In the genomic region with DNA sequence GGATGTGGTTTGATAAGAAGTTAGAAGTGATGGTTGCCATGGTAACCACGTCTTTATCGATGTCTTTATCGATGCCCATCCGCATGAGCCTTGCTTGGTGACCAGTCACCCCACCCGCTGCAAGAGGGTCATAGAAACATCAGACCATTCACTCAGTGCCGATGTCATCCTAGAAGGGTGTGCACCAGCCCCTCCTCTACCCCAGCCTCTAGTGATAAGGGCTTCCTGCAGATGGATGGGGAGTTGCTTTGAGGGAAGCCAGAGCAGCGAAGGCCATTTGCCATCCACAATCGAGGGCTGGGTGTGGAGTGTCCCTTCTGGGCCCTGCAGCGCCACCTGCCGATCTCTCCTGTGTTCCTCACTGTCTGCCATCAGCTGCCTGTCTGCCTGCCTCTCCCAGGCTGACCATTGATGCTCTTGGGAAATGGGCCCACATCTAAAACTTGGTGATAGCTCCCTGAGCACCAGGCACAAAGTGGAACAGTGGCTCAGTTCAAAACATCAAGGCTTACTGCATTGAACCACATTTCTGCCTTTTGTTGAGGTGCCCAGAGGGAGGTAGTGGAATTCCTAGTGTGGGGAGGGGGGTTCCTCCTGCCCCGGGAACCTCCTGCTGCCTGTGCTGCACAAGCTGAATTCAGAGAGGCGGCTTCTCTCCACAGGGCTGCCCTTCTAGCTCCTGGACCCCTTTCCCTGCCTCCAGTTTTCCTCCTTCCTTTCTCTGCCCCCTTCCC, we compare ENCODE assay signal across 8 cellular contexts. TPM values are rescaled to one million over a fixed set of nuclear protein-coding genes. Genes with fewer than 3 reads are reported as not detected.
DNase-seq lines count a peak whose midpoint lies in the region; ATAC-seq and TF ChIP-seq lines count a peak whose summit lies in the region.

No MANE protein-coding gene starts in this region.

- H3K36me3 ChIP-seq in cardiac muscle cell (no peaks in the 10 kb centered on the region), right atrium auricular region (no peaks in the 10 kb centered on the region), KMS-11 (ENCODE audit: insufficient read depth) (no peaks in the 10 kb centered on the region), psoas muscle (ENCODE audit: insufficient read depth in 1 of 2, low read depth in 1 of 2) (no peaks in the 10 kb centered on the region)

- no peak overlapping the region for H3K9ac ChIP-seq in KMS-11

- no peak overlapping the region for H2AFZ ChIP-seq in KMS-11 (ENCODE audit: low read depth)

- no peaks in the 10 kb centered on the region for H3K27me3 Mint-ChIP-seq in T-helper 2 cell treated with Interferon-gamma antibody and Interleukin-4, amounts not matched to agents 5 μg/mL and 100 μg/mL, for 36 hours (ENCODE audit: low read depth)

- no peaks in the 10 kb centered on the region for H3K36me3 Mint-ChIP-seq in T-helper 2 cell treated with Interferon-gamma antibody and Interleukin-4, amounts not matched to agents 5 μg/mL and 100 μg/mL, for 36 hours (ENCODE audit: low read depth)

- H3K4me2 ChIP-seq in KMS-11: no peak overlapping the region

- H3K79me2 ChIP-seq in KMS-11 (ENCODE audit: insufficient read depth, low read depth): no peaks in the 10 kb centered on the region

- no peaks in the 10 kb centered on the region for H3K9me3 Mint-ChIP-seq in T-helper 2 cell treated with Interferon-gamma antibody and Interleukin-4, amounts not matched to agents 5 μg/mL and 100 μg/mL, for 36 hours

- TF ChIP-seq CTCF in cardiac muscle cell (IDR thresholded peaks at IDR 0.05; ENCODE audit: low read depth, low read length) (peak; percentile 80), right atrium auricular region (IDR thresholded peaks at IDR 0.05) (peak in 1 of 2 donors; percentile 32), KMS-11 (conservative IDR thresholded peaks at IDR 0.05; ENCODE audit: low read depth, low read length) (peak; percentile 72), psoas muscle (IDR thresholded peaks at IDR 0.05) (no peak)

- H3K4me3 ChIP-seq in cardiac muscle cell (no peak overlapping the region), right atrium auricular region (no peak overlapping the region), KMS-11 (IDR thresholded peaks at IDR 0.05; ENCODE audit: insufficient read depth, low read depth, low read length) (no peak overlapping the region), psoas muscle (no peak overlapping the region)

- peaks cover 6% of the 10 kb centered on the region for H3K4me1 Mint-ChIP-seq in T-helper 2 cell treated with Interferon-gamma antibody and Interleukin-4, amounts not matched to agents 5 μg/mL and 100 μg/mL, for 36 hours (ENCODE audit: low read depth)

- no peak overlapping the region for H3K27ac Mint-ChIP-seq in T-helper 2 cell treated with Interferon-gamma antibody and Interleukin-4, amounts not matched to agents 5 μg/mL and 100 μg/mL, for 36 hours

- H3K27ac ChIP-seq in cardiac muscle cell (no peak overlapping the region), right atrium auricular region (no peak overlapping the region), KMS-11 (no peak overlapping the region), psoas muscle (no peak overlapping the region)

- DNase-seq in cardiac muscle cell (ENCODE audit: low read depth in 1 of 2, low spot score in 1 of 2) (peak; percentile 74 to 76), right atrium auricular region (ENCODE audit: low spot score) (no peak), fibroblast of gingiva (ENCODE audit: low read depth) (peak; percentile 14), psoas muscle (peak; percentile 27 to 61)
- peak; percentile 16 for DNase-seq in T-helper 2 cell treated with Interferon-gamma antibody and Interleukin-4, amounts not matched to agents 5 μg/mL and 100 μg/mL, for 36 hours (ENCODE audit: low spot score)

- WGBS in psoas muscle, 3 donors: 48 to 55% (median 55%) methylated on average over 12 of the region's 12 CpGs

- H3K4me1 ChIP-seq in cardiac muscle cell (ENCODE audit: low read depth) (no peaks in the 10 kb centered on the region), right atrium auricular region (no peaks in the 10 kb centered on the region), KMS-11 (ENCODE audit: low read depth, poor library complexity, severe bottlenecking) (no peaks in the 10 kb centered on the region), psoas muscle (no peaks in the 10 kb centered on the region)

- H3K9me3 ChIP-seq in cardiac muscle cell (ENCODE audit: low read depth): no peaks in the 10 kb centered on the region
- H3K9me3 ChIP-seq in right atrium auricular region: no peaks in the 10 kb centered on the region
- H3K9me3 ChIP-seq in psoas muscle: no peaks in the 10 kb centered on the region

- H3K4me3 Mint-ChIP-seq in T-helper 2 cell treated with Interferon-gamma antibody and Interleukin-4, amounts not matched to agents 5 μg/mL and 100 μg/mL, for 36 hours: no peak overlapping the region

- intact Hi-C loops in psoas muscle (cut with DNase I): no loop called here

- H4K20me1 ChIP-seq in KMS-11 (ENCODE audit: insufficient read depth): no peaks in the 10 kb centered on the region

- ATAC-seq in psoas muscle (no peak), GM21390 (IDR thresholded peaks at IDR 0.05; ENCODE audit: unreplicated experiment) (no peak), GM21717 (IDR thresholded peaks at IDR 0.05; ENCODE audit: unreplicated experiment) (no peak)

- H3K27me3 ChIP-seq in cardiac muscle cell: no peaks in the 10 kb centered on the region
- H3K27me3 ChIP-seq in right atrium auricular region: no peaks in the 10 kb centered on the region
- no peaks in the 10 kb centered on the region; the same call in 1 of the 2 replicates for H3K27me3 ChIP-seq in KMS-11 (ENCODE audit: insufficient read depth, low read depth)
- H3K27me3 ChIP-seq in psoas muscle (ENCODE audit: insufficient read depth in 3 of 3, low read length in 2 of 3): peaks cover 0 to 22% (median 1%) of the 10 kb centered on the region in 3 donors

RNA-seq across cellular contexts. Expression of gene CALB2, which starts 8.9 kb away (rescaled TPM):
- total RNA-seq in cardiac muscle cell (0.36 and 1.3 TPM in 2 replicates), right atrium auricular region (10 to 100 TPM; 17.7 to 39.1 TPM), psoas muscle (under 1 TPM in 2 of 4 donors, not detected in 2; 0.34 to 0.50 TPM)
- polyA plus RNA-seq in cardiac muscle cell (0.34 and 0.45 TPM in 2 replicates), psoas muscle (under 1 TPM; 0.16 to 0.61 (median 0.52) TPM)
